Comparison of ENCODE assay signal across 1 cellular context in the genomic region with DNA sequence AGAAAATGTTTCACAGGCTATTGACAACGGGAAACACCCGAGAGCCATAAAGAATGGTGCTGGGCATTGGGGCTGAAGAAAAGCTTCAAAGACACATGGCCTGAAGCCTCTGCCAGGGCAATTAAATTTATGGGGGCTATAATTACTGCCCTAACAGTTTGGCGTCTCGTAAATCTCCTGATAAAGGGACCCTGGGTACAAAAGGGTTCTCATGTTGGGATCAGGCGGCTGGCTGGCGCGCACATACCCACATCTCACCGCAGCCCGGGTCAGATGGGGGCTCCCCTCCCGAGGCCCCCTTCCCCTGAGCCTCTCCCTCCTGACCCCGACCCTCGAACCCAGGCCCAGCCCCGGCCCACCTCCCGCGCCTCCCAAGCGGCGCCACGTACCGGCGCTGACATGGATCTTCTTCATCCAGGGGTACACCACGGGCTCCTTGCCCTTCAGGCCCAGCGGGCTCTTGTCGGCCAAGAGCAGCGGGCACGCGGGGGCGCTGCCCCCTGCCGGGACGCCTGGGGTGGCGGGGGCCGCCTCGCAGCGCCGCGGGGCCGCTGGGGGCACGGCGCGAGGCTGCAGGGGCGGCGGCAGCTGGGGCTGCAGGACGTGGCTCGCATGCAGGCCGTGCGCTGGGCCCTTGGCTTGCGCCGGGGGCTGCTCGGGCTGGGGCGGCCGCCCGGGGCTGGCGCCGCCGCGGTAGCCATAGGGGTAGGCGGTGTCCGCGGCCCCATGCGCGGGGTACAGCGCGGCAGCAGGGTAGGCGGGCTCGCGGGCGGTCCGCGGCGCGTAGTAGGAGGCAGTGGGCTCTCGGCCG.
TF ChIP-seq lines count a peak whose summit lies in the region.

No MANE protein-coding gene starts in this region.

TF ChIP-seq in HEK293, 187 proteins besides CTCF, POLR2A, EP300 and RAD21 (continued from another document and continues in another):
- TF ChIP-seq, protein P1, sequence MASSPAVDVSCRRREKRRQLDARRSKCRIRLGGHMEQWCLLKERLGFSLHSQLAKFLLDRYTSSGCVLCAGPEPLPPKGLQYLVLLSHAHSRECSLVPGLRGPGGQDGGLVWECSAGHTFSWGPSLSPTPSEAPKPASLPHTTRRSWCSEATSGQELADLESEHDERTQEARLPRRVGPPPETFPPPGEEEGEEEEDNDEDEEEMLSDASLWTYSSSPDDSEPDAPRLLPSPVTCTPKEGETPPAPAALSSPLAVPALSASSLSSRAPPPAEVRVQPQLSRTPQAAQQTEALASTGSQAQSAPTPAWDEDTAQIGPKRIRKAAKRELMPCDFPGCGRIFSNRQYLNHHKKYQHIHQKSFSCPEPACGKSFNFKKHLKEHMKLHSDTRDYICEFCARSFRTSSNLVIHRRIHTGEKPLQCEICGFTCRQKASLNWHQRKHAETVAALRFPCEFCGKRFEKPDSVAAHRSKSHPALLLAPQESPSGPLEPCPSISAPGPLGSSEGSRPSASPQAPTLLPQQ (tag by site-specific recombination; IDR thresholded peaks at IDR 0.05) = 0 out of 2 replicates have a peak, but pooled peaks have one; percentile 48
- TF ChIP-seq HIC1 (tag by site-specific recombination; IDR thresholded peaks at IDR 0.05) (peak; percentile 39; the same call in 1 of the 2 replicates), KLF10 (tag by site-specific recombination; IDR thresholded peaks at IDR 0.05) (peak; percentile 80; the same call in 1 of the 2 replicates), ZNF16 (tag by site-specific recombination; IDR thresholded peaks at IDR 0.05; ENCODE audit: low read depth) (no peak), ZBTB44 (tag by site-specific recombination; IDR thresholded peaks at IDR 0.05) (no peak), ZNF18 (tag by site-specific recombination; IDR thresholded peaks at IDR 0.05) (peak; percentile 47; the same call in 1 of the 2 replicates), PBX3 (CRISPR knock-in tag; IDR thresholded peaks at IDR 0.05) (no peak), ZNF223 (tag by site-specific recombination; IDR thresholded peaks at IDR 0.05) (no peak), FEZF1 (tag by site-specific recombination; IDR thresholded peaks at IDR 0.05) (peak; percentile 96), ZNF571 (tag by site-specific recombination; IDR thresholded peaks at IDR 0.05) (no peak), ZNF596 (tag by site-specific recombination; IDR thresholded peaks at IDR 0.05) (0 out of 2 replicates have a peak, but pooled peaks have one; percentile 20), ZFP69B (tag by site-specific recombination; IDR thresholded peaks at IDR 0.05) (no peak), ZNF843 (tag by site-specific recombination; IDR thresholded peaks at IDR 0.05) (peak; percentile 96), ZNF112 (tag by site-specific recombination; IDR thresholded peaks at IDR 0.05) (no peak), ZNF341 (tag by site-specific recombination; IDR thresholded peaks at IDR 0.05; ENCODE audit: low read depth) (peak; percentile 47), ZIC2 (tag by site-specific recombination; IDR thresholded peaks at IDR 0.05) (peak; percentile 90), PRDM6 (tag by site-specific recombination; IDR thresholded peaks at IDR 0.05) (peak; percentile 82), ZNF366 (tag by site-specific recombination; conservative IDR thresholded peaks at IDR 0.05) (peak; percentile 9), SCRT1 (tag by site-specific recombination; IDR thresholded peaks at IDR 0.05; ENCODE audit: borderline replicate concordance) (no peak), ZEB2 (tag by site-specific recombination; IDR thresholded peaks at IDR 0.05) (peak; percentile 53; the same call in 1 of the 2 replicates), ZNF23 (tag by site-specific recombination; IDR thresholded peaks at IDR 0.05; ENCODE audit: borderline replicate concordance) (no peak), ZNF26 (tag by site-specific recombination; IDR thresholded peaks at IDR 0.05) (no peak), WT1 (tag by site-specific recombination; IDR thresholded peaks at IDR 0.05) (peak; percentile 62; the same call in 1 of the 2 replicates), ZNF335 (tag by site-specific recombination; conservative IDR thresholded peaks at IDR 0.05) (peak; percentile 84), GLI2 (tag by site-specific recombination; IDR thresholded peaks at IDR 0.05; ENCODE audit: borderline replicate concordance, low read depth) (peak; percentile 57; the same call in 1 of the 2 replicates), ZNF677 (tag by site-specific recombination; IDR thresholded peaks at IDR 0.05) (no peak), OSR2 (tag by site-specific recombination; IDR thresholded peaks at IDR 0.05) (peak; percentile 66)
- TF ChIP-seq, protein P2, sequence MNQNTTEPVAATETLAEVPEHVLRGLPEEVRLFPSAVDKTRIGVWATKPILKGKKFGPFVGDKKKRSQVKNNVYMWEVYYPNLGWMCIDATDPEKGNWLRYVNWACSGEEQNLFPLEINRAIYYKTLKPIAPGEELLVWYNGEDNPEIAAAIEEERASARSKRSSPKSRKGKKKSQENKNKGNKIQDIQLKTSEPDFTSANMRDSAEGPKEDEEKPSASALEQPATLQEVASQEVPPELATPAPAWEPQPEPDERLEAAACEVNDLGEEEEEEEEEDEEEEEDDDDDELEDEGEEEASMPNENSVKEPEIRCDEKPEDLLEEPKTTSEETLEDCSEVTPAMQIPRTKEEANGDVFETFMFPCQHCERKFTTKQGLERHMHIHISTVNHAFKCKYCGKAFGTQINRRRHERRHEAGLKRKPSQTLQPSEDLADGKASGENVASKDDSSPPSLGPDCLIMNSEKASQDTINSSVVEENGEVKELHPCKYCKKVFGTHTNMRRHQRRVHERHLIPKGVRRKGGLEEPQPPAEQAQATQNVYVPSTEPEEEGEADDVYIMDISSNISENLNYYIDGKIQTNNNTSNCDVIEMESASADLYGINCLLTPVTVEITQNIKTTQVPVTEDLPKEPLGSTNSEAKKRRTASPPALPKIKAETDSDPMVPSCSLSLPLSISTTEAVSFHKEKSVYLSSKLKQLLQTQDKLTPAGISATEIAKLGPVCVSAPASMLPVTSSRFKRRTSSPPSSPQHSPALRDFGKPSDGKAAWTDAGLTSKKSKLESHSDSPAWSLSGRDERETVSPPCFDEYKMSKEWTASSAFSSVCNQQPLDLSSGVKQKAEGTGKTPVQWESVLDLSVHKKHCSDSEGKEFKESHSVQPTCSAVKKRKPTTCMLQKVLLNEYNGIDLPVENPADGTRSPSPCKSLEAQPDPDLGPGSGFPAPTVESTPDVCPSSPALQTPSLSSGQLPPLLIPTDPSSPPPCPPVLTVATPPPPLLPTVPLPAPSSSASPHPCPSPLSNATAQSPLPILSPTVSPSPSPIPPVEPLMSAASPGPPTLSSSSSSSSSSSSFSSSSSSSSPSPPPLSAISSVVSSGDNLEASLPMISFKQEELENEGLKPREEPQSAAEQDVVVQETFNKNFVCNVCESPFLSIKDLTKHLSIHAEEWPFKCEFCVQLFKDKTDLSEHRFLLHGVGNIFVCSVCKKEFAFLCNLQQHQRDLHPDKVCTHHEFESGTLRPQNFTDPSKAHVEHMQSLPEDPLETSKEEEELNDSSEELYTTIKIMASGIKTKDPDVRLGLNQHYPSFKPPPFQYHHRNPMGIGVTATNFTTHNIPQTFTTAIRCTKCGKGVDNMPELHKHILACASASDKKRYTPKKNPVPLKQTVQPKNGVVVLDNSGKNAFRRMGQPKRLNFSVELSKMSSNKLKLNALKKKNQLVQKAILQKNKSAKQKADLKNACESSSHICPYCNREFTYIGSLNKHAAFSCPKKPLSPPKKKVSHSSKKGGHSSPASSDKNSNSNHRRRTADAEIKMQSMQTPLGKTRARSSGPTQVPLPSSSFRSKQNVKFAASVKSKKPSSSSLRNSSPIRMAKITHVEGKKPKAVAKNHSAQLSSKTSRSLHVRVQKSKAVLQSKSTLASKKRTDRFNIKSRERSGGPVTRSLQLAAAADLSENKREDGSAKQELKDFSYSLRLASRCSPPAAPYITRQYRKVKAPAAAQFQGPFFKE (tag by site-specific recombination; IDR thresholded peaks at IDR 0.05; ENCODE audit: borderline replicate concordance) = no peak
- TF ChIP-seq, protein P3, sequence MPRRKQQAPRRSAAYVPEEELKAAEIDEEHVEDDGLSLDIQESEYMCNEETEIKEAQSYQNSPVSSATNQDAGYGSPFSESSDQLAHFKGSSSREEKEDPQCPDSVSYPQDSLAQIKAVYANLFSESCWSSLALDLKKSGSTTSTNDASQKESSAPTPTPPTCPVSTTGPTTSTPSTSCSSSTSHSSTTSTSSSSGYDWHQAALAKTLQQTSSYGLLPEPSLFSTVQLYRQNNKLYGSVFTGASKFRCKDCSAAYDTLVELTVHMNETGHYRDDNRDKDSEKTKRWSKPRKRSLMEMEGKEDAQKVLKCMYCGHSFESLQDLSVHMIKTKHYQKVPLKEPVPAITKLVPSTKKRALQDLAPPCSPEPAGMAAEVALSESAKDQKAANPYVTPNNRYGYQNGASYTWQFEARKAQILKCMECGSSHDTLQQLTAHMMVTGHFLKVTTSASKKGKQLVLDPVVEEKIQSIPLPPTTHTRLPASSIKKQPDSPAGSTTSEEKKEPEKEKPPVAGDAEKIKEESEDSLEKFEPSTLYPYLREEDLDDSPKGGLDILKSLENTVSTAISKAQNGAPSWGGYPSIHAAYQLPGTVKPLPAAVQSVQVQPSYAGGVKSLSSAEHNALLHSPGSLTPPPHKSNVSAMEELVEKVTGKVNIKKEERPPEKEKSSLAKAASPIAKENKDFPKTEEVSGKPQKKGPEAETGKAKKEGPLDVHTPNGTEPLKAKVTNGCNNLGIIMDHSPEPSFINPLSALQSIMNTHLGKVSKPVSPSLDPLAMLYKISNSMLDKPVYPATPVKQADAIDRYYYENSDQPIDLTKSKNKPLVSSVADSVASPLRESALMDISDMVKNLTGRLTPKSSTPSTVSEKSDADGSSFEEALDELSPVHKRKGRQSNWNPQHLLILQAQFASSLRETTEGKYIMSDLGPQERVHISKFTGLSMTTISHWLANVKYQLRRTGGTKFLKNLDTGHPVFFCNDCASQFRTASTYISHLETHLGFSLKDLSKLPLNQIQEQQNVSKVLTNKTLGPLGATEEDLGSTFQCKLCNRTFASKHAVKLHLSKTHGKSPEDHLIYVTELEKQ (tag by site-specific recombination; IDR thresholded peaks at IDR 0.05; ENCODE audit: borderline replicate concordance) = no peak
